In the genomic region with DNA sequence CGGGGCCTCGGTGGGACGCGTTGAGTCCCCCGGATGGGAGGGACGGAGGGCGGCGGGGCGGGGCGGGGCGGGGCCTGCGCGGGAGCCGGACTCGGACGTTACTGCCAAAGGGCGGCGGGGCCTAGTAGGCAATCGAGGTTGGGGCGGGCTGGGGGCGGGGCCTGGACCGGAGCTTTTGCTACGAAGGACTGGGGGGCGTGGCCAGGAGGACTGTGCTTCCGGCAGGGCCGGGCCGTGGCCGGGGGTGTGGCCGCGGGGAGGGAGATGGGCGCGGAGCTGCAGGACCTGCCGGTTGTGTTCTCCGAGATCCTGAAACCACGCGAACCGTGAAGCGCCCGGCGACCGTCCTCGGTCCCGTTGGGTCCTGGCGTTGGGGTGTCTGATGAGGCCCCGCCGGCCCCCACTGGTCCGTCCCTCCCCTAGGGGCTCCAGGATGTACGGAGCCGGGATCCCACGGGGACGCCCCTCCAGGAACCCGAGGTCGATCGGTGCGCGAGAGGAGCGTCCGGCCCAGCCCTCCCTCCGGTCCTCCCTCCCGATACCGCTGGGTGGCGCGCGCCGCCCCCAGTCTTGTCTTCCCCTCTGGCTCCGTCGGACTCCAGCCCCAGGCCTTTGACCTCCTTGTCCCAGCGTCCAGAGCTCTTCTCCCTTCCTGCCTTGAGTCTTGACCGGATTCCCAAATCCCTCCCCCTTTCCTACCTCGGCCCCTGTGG, we compare ENCODE assay signal across 8 cellular contexts. TPM values are rescaled to one million over a fixed set of nuclear protein-coding genes. Genes with fewer than 3 reads are reported as not detected.
DNase-seq lines count a peak whose midpoint lies in the region; ATAC-seq, FAIRE-seq and TF ChIP-seq lines count a peak whose summit lies in the region.

No MANE protein-coding gene starts in this region.

- H3K4me1 Mint-ChIP-seq in endothelial cell (ENCODE audit: unreplicated experiment) (no peaks in the 10 kb centered on the region), mesothelial cell of epicardium (peaks cover 8% of the 10 kb centered on the region)

- DNase-seq in D721Med (ENCODE audit: insufficient read length, low spot score) (peak; percentile 90), HTR-8/SVneo (ENCODE audit: insufficient read length, low spot score) (peak; percentile 99), endothelial cell (ENCODE audit: low spot score) (peak; percentile 97), mesothelial cell of epicardium (ENCODE audit: low spot score in 2 of 2, unreplicated experiment in 2 of 2) (peak; percentile 97 to 99)
- DNase-seq in NK-92 treated with Interleukin-12 subunit alpha and Interleukin-12 subunit beta, amount 100 ng/mL, for 24 hours (lab: John Stamatoyannopoulos, UW): peak; percentile 100
- DNase-seq in activated CD8-positive, alpha-beta memory T cell treated with anti-CD3 and anti-CD28 coated beads for 4 hours (ENCODE audit: low read depth in 2 of 2): peak; percentile 87 to 91
- DNase-seq in stimulated activated CD8-positive, alpha-beta memory T cell treated with anti-CD3 and anti-CD28 coated beads, Interleukin-2, amount 100 ng/mL, for 48 hours (ENCODE audit: low read depth in 2 of 2): peak; percentile 99

- peak; percentile 55 for ATAC-seq in GM21381 (IDR thresholded peaks at IDR 0.05; ENCODE audit: unreplicated experiment)

- H3K27me3 Mint-ChIP-seq in endothelial cell (ENCODE audit: unreplicated experiment): peaks cover 23% of the 10 kb centered on the region
- H3K27me3 Mint-ChIP-seq in mesothelial cell of epicardium (ENCODE audit: low read depth): no peaks in the 10 kb centered on the region

- peak; percentile 44 for TF ChIP-seq CTCF in D721Med (IDR thresholded peaks at IDR 0.05; ENCODE audit: insufficient read depth, missing control alignments)
- peak; percentile 90 for TF ChIP-seq CTCF in endothelial cell (IDR thresholded peaks at IDR 0.05; ENCODE audit: unreplicated experiment)
- peak; percentile 81 for TF ChIP-seq CTCF in mesothelial cell of epicardium (IDR thresholded peaks at IDR 0.05; ENCODE audit: unreplicated experiment)

- no peak for FAIRE-seq in D721Med (lab: Jason Lieb, UNC)
- no peak for FAIRE-seq in HTR-8/SVneo (lab: Jason Lieb, UNC)

- H3K4me3 Mint-ChIP-seq in endothelial cell (ENCODE audit: unreplicated experiment) (peak overlapping the region; percentile 86), mesothelial cell of epicardium (peak overlapping the region; percentile 80)

- peaks cover 6% of the 10 kb centered on the region for H3K36me3 Mint-ChIP-seq in endothelial cell (ENCODE audit: low read depth, unreplicated experiment)
- peaks cover 12% of the 10 kb centered on the region for H3K36me3 Mint-ChIP-seq in mesothelial cell of epicardium

- peak overlapping the region; percentile 36 for H3K27ac Mint-ChIP-seq in endothelial cell (ENCODE audit: unreplicated experiment)
- H3K27ac Mint-ChIP-seq in mesothelial cell of epicardium: peak overlapping the region; percentile 85

- H3K9me3 Mint-ChIP-seq in endothelial cell (ENCODE audit: unreplicated experiment) (no peaks in the 10 kb centered on the region), mesothelial cell of epicardium (no peaks in the 10 kb centered on the region)

RNA-seq across cellular contexts. Expression of a gene that starts 0.6 kb away (rescaled TPM):
- total RNA-seq in endothelial cell (ENCODE audit: unreplicated experiment) (6.8 TPM), mesothelial cell of epicardium (5.0 to 6.2 TPM (median 5.6 TPM) in 3 replicates)

RNA-seq across cellular contexts. Expression of a gene that starts 9.2 kb away (rescaled TPM):
- total RNA-seq in endothelial cell (ENCODE audit: unreplicated experiment) (not detected), mesothelial cell of epicardium (not detected in 3 replicates)

RNA-seq across cellular contexts. Expression of a gene that starts 20.1 kb away (rescaled TPM):
- not detected for total RNA-seq in endothelial cell (ENCODE audit: unreplicated experiment)
- not detected in 3 replicates for total RNA-seq in mesothelial cell of epicardium

RNA-seq across cellular contexts. Expression of a gene that starts 23.6 kb away (rescaled TPM):
- total RNA-seq in endothelial cell (ENCODE audit: unreplicated experiment): 191 TPM
- 179 to 187 TPM (median 180 TPM) in 3 replicates for total RNA-seq in mesothelial cell of epicardium

RNA-seq across cellular contexts. Expression of a gene that starts 44.0 kb away (rescaled TPM):
- total RNA-seq in endothelial cell (ENCODE audit: unreplicated experiment): 0.72 TPM
- 2.5 to 3.1 TPM (median 2.7 TPM) in 3 replicates for total RNA-seq in mesothelial cell of epicardium

Comparison
In these comparisons a context has a peak if more than half of its experiments do, and no peak if none do; other contexts are left out.
1. Peak in every context shown above with its lines: DNase-seq and ATAC-seq.